In genomic region chr17:77253611-77254051, GRCh38 we compare ENCODE assay signal across 18 cellular contexts.
DNase-seq lines count a peak whose midpoint lies in the region; ATAC-seq, FAIRE-seq and TF ChIP-seq lines count a peak whose summit lies in the region.
"Had no signal": no experiment of that assay in that cellular context is flagged by ENCODE, and none has a peak within 500 bp of the region (broad histone marks: within the 10 kb centered on the region; RNA-seq: fewer than 3 reads in every experiment).

No MANE protein-coding gene starts in this region.

- BruUV-seq in HepG2 (replicated peaks; lab: Mats Ljungman, UMichigan), result no TSS peak

- DNase-seq in HepG2 (ENCODE audit: low spot score) (no peak), right lobe of liver (no peak), adipocyte (ENCODE audit: low read depth) (peak; percentile 4), iris pigment epithelial cell (ENCODE audit: low read depth) (peak; percentile 73), upper lobe of right lung (peak; percentile 75), DMS 273 (lab: John Stamatoyannopoulos, UW; ENCODE audit: unreplicated experiment) (no peak)
- no peak for DNase-seq in activated naive CD4-positive, alpha-beta T cell treated with anti-CD3 and anti-CD28 coated beads, Interleukin-2, amount 50 U/mL, for 16 hours
- DNase-seq in activated CD4-positive, CD25-positive, alpha-beta regulatory T cell treated with anti-CD3 and anti-CD28 coated beads, Interleukin-2, amount 50 U/mL, for 72 hours, result no peak
- DNase-seq: activated CD4-positive, alpha-beta T cell treated with anti-CD3 and anti-CD28 coated beads for 36 hours; activated CD8-positive, alpha-beta memory T cell treated with anti-CD3 and anti-CD28 coated beads, Interleukin-2, amount 50 U/mL, for 48 hours; activated naive CD4-positive, alpha-beta T cell treated with anti-CD3 and anti-CD28 coated beads for 36 hours; dorsolateral prefrontal cortex; left ventricle myocardium superior; naive thymus-derived CD8-positive, alpha-beta T cell; SJCRH30; stimulated activated naive CD8-positive, alpha-beta T cell treated with anti-CD3 and anti-CD28 coated beads, Interleukin-15, amount 100 ng/mL, for 72 hours; T1000 had no signal

- CTCF ChIA-PET in HepG2 (lab: Yijun Ruan, JAX; ENCODE audit: low intra/inter-chr PET ratio, low total read pairs), result no interaction called here

- H3K9ac ChIP-seq in HepG2 (ENCODE audit: insufficient read depth, low read depth, low read length) (no peak overlapping the region), adipocyte (ENCODE audit: low read length) (no peak overlapping the region)

- in situ Hi-C loops in HepG2 (cut with HindIII; ENCODE audit: extremely low pct_ligation_motif_present, low pct_unique_long_range_greater_than_20kb), result no loop called here

- H3K36me3 ChIP-seq in HepG2 (replicated peaks in 1 of 2; ENCODE audit: control insufficient read depth in 1 of 2, insufficient read depth in 2 of 2, low read length in 2 of 2) (no peaks in the 10 kb centered on the region), right lobe of liver (no peaks in the 10 kb centered on the region), adipocyte (ENCODE audit: control insufficient read depth, insufficient read depth, low read length, severe bottlenecking) (no peaks in the 10 kb centered on the region), upper lobe of right lung (no peaks in the 10 kb centered on the region)
- H3K36me3 ChIP-seq: SJCRH30 had no signal

- H3K27ac ChIP-seq in HepG2 (ENCODE audit: extremely low read length, insufficient read depth, low read length) (no peak overlapping the region), right lobe of liver (no peak overlapping the region), upper lobe of right lung (peak overlapping the region; percentile 55)
- H3K27ac ChIP-seq: dorsolateral prefrontal cortex, SJCRH30 had no signal

- no peaks in the 10 kb centered on the region for H4K20me1 ChIP-seq in HepG2 (ENCODE audit: insufficient read depth, low read length)

- no peak for TF ChIP-seq RAD21 in HepG2 (CRISPR knock-in tag; IDR thresholded peaks at IDR 0.05)

- H3K27me3 ChIP-seq in HepG2 (ENCODE audit: control insufficient read depth in 1 of 2, insufficient read depth in 2 of 2, low read length in 2 of 2) (peaks cover 14 to 82% of the 10 kb centered on the region in 2 experiments), right lobe of liver (no peaks in the 10 kb centered on the region), adipocyte (replicated peaks; ENCODE audit: control insufficient read depth, insufficient read depth, low read length) (peaks cover 5% of the 10 kb centered on the region), upper lobe of right lung (no peaks in the 10 kb centered on the region)

- H3K79me2 ChIP-seq in HepG2 (ENCODE audit: insufficient read depth, low read length), result no peaks in the 10 kb centered on the region

- intact Hi-C loops in HepG2 (cut with micrococcal nuclease; ENCODE audit: unreplicated experiment) (no loop called here), right lobe of liver (cut with DNase I) (loop anchor here in 1 of 2 donors (10.0 kb wide), 1 partner anchor 379 kb away; no protein-coding TSS in a partner anchor), upper lobe of right lung (cut with DNase I) (no loop called here)

- 54% methylated on average over 11 of the region's 11 CpGs for whole genome bisulfite sequencing in HepG2 (ENCODE audit: low lambda C conversion rate)
- WGBS in right lobe of liver (ENCODE audit: insufficient coverage, low coverage, low lambda C conversion rate, missing lambda C conversion rate), result 61% methylated on average over 3 of the region's 11 CpGs

- ATAC-seq in HepG2 (no peak), right lobe of liver (no peak), upper lobe of right lung (peak; percentile 31)
- ATAC-seq: activated CD4-positive, alpha-beta T cell treated with anti-CD3 and anti-CD28 coated beads for 36 hours; left ventricle myocardium superior; naive thymus-derived CD8-positive, alpha-beta T cell; stimulated activated naive CD8-positive, alpha-beta T cell treated with anti-CD3 and anti-CD28 coated beads, Interleukin-15, amount 100 ng/mL, for 72 hours had no signal

- FAIRE-seq in HepG2 (lab: Jason Lieb, UNC), result no peak
- FAIRE-seq: HTR-8/SVneo had no signal

- H3K4me1 ChIP-seq in HepG2 (ENCODE audit: insufficient read depth, low read length), result peaks cover 32% of the 10 kb centered on the region
- H3K4me1 ChIP-seq in right lobe of liver, result no peaks in the 10 kb centered on the region
- peaks cover 19% of the 10 kb centered on the region for H3K4me1 ChIP-seq in adipocyte (ENCODE audit: control insufficient read depth, insufficient read depth, low read length)
- H3K4me1 ChIP-seq in upper lobe of right lung, result peaks cover 18% of the 10 kb centered on the region

- TF ChIP-seq EP300 in HepG2 (IDR thresholded peaks at IDR 0.05; ENCODE audit: low read depth in 2 of 2, low read length in 2 of 2) (no peak), HepG2 (CRISPR knock-in tag; IDR thresholded peaks at IDR 0.05; ENCODE audit: borderline replicate concordance) (no peak)

- TF ChIP-seq POLR2A in HepG2 (IDR thresholded peaks at IDR 0.05; ENCODE audit: insufficient read depth in 1 of 2, low read depth in 2 of 2, low read length in 2 of 2), result no peak
- TF ChIP-seq POLR2A in right lobe of liver (IDR thresholded peaks at IDR 0.05), result no peak

- H3K9me3 ChIP-seq in HepG2 (ENCODE audit: low read length) (no peaks in the 10 kb centered on the region), right lobe of liver (no peaks in the 10 kb centered on the region), adipocyte (ENCODE audit: control insufficient read depth, low read length) (no peaks in the 10 kb centered on the region), upper lobe of right lung (no peaks in the 10 kb centered on the region)
- H3K9me3 ChIP-seq: SJCRH30 had no signal

- 0 out of 2 replicates have a peak overlapping the region, but pooled peaks have one; percentile 2 for H3K4me2 ChIP-seq in HepG2 (ENCODE audit: low read depth, low read length)

- H2AFZ ChIP-seq in HepG2 (ENCODE audit: low read length), result no peak overlapping the region

- POLR2A ChIA-PET in HepG2 (lab: Yijun Ruan, JAX), result no interaction called here

- no peak for TF ChIP-seq CTCF in HepG2 (CRISPR knock-in tag; IDR thresholded peaks at IDR 0.05)
- TF ChIP-seq CTCF in right lobe of liver (IDR thresholded peaks at IDR 0.05), result no peak
- TF ChIP-seq CTCF in upper lobe of right lung (IDR thresholded peaks at IDR 0.05), result no peak

- H3K4me3 ChIP-seq in HepG2 (replicated peaks in 1 of 3; ENCODE audit: insufficient read depth in 1 of 3, low read depth in 2 of 3, low read length in 3 of 3) (no peak overlapping the region), right lobe of liver (no peak overlapping the region), adipocyte (ENCODE audit: low read length) (no peak overlapping the region), upper lobe of right lung (no peak overlapping the region)
- H3K4me3 ChIP-seq: dorsolateral prefrontal cortex, SJCRH30 had no signal

TF ChIP-seq in HepG2, 621 proteins besides CTCF, POLR2A, EP300 and RAD21 (continues in another document):
- TF ChIP-seq E2F1 (CRISPR knock-in tag; IDR thresholded peaks at IDR 0.05) (no peak), PCBP1 (IDR thresholded peaks at IDR 0.05; ENCODE audit: borderline replicate concordance, low read depth, low read length) (no peak), DBP (CRISPR knock-in tag; IDR thresholded peaks at IDR 0.05; ENCODE audit: not compliant biosample characterization) (no peak), DMTF1 (CRISPR knock-in tag; IDR thresholded peaks at IDR 0.05) (no peak), ZSCAN5A (CRISPR knock-in tag; IDR thresholded peaks at IDR 0.05; ENCODE audit: borderline replicate concordance) (no peak), CHD4 (IDR thresholded peaks at IDR 0.05; ENCODE audit: borderline replicate concordance, low read length) (no peak)

Comparison
In these comparisons a context has a peak if more than half of its experiments do, and no peak if none do; other contexts are left out.
1. DNase-seq: peak in adipocyte (single experiment), iris pigment epithelial cell (single experiment) and upper lobe of right lung (single experiment); none in HepG2 (single experiment), right lobe of liver (0 of 3), activated naive CD4-positive, alpha-beta T cell treated with anti-CD3 and anti-CD28 coated beads, Interleukin-2, amount 50 U/mL, for 16 hours (single experiment), activated CD4-positive, CD25-positive, alpha-beta regulatory T cell treated with anti-CD3 and anti-CD28 coated beads, Interleukin-2, amount 50 U/mL, for 72 hours (single experiment) and DMS 273 (single experiment).